2 cellular contexts compared by ENCODE assay signal in genomic region chr17:7176107-7176851, GRCh38.
TF ChIP-seq lines count a peak whose summit lies in the region.

No MANE protein-coding gene starts in this region.

TF ChIP-seq in HEK293, 187 proteins besides CTCF, POLR2A, EP300 and RAD21 (continues in another document):
- no peak for TF ChIP-seq GLIS2 (tag by site-specific recombination; IDR thresholded peaks at IDR 0.05)
- no peak for TF ChIP-seq SP7 (tag by site-specific recombination; IDR thresholded peaks at IDR 0.05)
- no peak for TF ChIP-seq ZNF426 (tag by site-specific recombination; IDR thresholded peaks at IDR 0.05)
- no peak for TF ChIP-seq HOXD13 (CRISPR knock-in tag; IDR thresholded peaks at IDR 0.05; ENCODE audit: borderline replicate concordance)
- no peak for TF ChIP-seq ZNF555 (tag by site-specific recombination; conservative IDR thresholded peaks at IDR 0.05)
- TF ChIP-seq BCL11A (tag by site-specific recombination; IDR thresholded peaks at IDR 0.05; ENCODE audit: low read depth), result no peak
- no peak for TF ChIP-seq ZBTB49 (tag by site-specific recombination; IDR thresholded peaks at IDR 0.05; ENCODE audit: low read depth)
- no peak for TF ChIP-seq ZNF791 (tag by site-specific recombination; IDR thresholded peaks at IDR 0.05)
- no peak for TF ChIP-seq ZNF350 (tag by site-specific recombination; IDR thresholded peaks at IDR 0.05)
- TF ChIP-seq ZBTB1 (tag by site-specific recombination; IDR thresholded peaks at IDR 0.05), result no peak
- peak; percentile 7; the same call in 1 of the 2 replicates for TF ChIP-seq ZNF146 (tag by site-specific recombination; IDR thresholded peaks at IDR 0.05)
- TF ChIP-seq PRDM10 (tag by site-specific recombination; IDR thresholded peaks at IDR 0.05), result no peak
- TF ChIP-seq ZBTB48 (tag by site-specific recombination; IDR thresholded peaks at IDR 0.05), result no peak; the same call in 1 of the 2 replicates
- TF ChIP-seq SP3 (tag by site-specific recombination; IDR thresholded peaks at IDR 0.05), result no peak
- no peak for TF ChIP-seq ZFP37 (tag by site-specific recombination; IDR thresholded peaks at IDR 0.05)
- TF ChIP-seq ZFP69B (tag by site-specific recombination; IDR thresholded peaks at IDR 0.05), result no peak; the same call in 1 of the 2 replicates
- TF ChIP-seq ZNF76 (tag by site-specific recombination; IDR thresholded peaks at IDR 0.05; ENCODE audit: borderline replicate concordance, low read depth), result peak; percentile 81
- 0 out of 2 replicates have a peak, but pooled peaks have one; percentile 13 for TF ChIP-seq ZNF521 (tag by site-specific recombination; IDR thresholded peaks at IDR 0.05)
- TF ChIP-seq YY2 (tag by site-specific recombination; IDR thresholded peaks at IDR 0.05), result peak; percentile 28
- TF ChIP-seq ZNF221 (tag by site-specific recombination; IDR thresholded peaks at IDR 0.05; ENCODE audit: borderline replicate concordance), result no peak
- TF ChIP-seq EGR2 (tag by site-specific recombination; IDR thresholded peaks at IDR 0.05; ENCODE audit: low read depth), result peak; percentile 71; the same call in 1 of the 2 replicates
- no peak for TF ChIP-seq ZNF10 (tag by site-specific recombination; IDR thresholded peaks at IDR 0.05)
- 0 out of 2 replicates have a peak, but pooled peaks have one; percentile 12 for TF ChIP-seq ZNF571 (tag by site-specific recombination; IDR thresholded peaks at IDR 0.05)
- TF ChIP-seq ZNF302 (tag by site-specific recombination; IDR thresholded peaks at IDR 0.05; ENCODE audit: low read depth), result no peak
- TF ChIP-seq ZNF626 (tag by site-specific recombination; IDR thresholded peaks at IDR 0.05), result no peak
- TF ChIP-seq ZNF37A (tag by site-specific recombination; IDR thresholded peaks at IDR 0.05), result no peak
- no peak for TF ChIP-seq MEIS1 (CRISPR knock-in tag; IDR thresholded peaks at IDR 0.05; ENCODE audit: borderline replicate concordance)
- TF ChIP-seq SCRT1 (tag by site-specific recombination; IDR thresholded peaks at IDR 0.05; ENCODE audit: borderline replicate concordance), result no peak

TF ChIP-seq in HepG2, 621 proteins besides CTCF, POLR2A, EP300 and RAD21:
- TF ChIP-seq SAP130 (CRISPR knock-in tag; IDR thresholded peaks at IDR 0.05; ENCODE audit: low read depth), result peak; percentile 26; the same call in 1 of the 2 replicates
- peak; percentile 45; the same call in 1 of the 2 replicates for TF ChIP-seq POLR2AphosphoS5 (IDR thresholded peaks at IDR 0.05; ENCODE audit: low read depth, low read length)
- peak; percentile 2; the same call in 1 of the 2 replicates for TF ChIP-seq CREB1 (IDR thresholded peaks at IDR 0.05)
- TF ChIP-seq CREB1 (CRISPR knock-in tag; IDR thresholded peaks at IDR 0.05), result no peak
- TF ChIP-seq SP2 (CRISPR knock-in tag; IDR thresholded peaks at IDR 0.05), result 0 out of 2 replicates have a peak, but pooled peaks have one; percentile 2
- 0 out of 2 replicates have a peak, but pooled peaks have one; percentile 18 for TF ChIP-seq ZIK1 (CRISPR knock-in tag; IDR thresholded peaks at IDR 0.05; ENCODE audit: borderline replicate concordance, low read depth)
- TF ChIP-seq HOXA7 (CRISPR knock-in tag; IDR thresholded peaks at IDR 0.05), result 0 out of 2 replicates have a peak, but pooled peaks have one; percentile 2
- TF ChIP-seq RAD51 (IDR thresholded peaks at IDR 0.05; ENCODE audit: borderline replicate concordance), result peak; percentile 1; the same call in 1 of the 2 replicates
- no peak for TF ChIP-seq ZNF781 (CRISPR knock-in tag; IDR thresholded peaks at IDR 0.05; ENCODE audit: borderline replicate concordance, not compliant biosample characterization)
- peak; percentile 29; the same call in 1 of the 2 replicates for TF ChIP-seq POLR2G (IDR thresholded peaks at IDR 0.05; ENCODE audit: low read depth, low read length)
- TF ChIP-seq ZNF646 (CRISPR knock-in tag; IDR thresholded peaks at IDR 0.05), result peak; percentile 12; the same call in 1 of the 2 replicates
- 0 out of 2 replicates have a peak, but pooled peaks have one; percentile 53 for TF ChIP-seq AFF4 (CRISPR knock-in tag; IDR thresholded peaks at IDR 0.05)
- no peak for TF ChIP-seq ZNF407 (CRISPR knock-in tag; IDR thresholded peaks at IDR 0.05; ENCODE audit: not compliant biosample characterization)
- no peak for TF ChIP-seq ZNF281 (CRISPR knock-in tag; IDR thresholded peaks at IDR 0.05; ENCODE audit: borderline replicate concordance)
